ENCODE assay signal across 1 cellular context in genomic region chr10:1054684-1055083, GRCh38.
TF ChIP-seq lines count a peak whose summit lies in the region.

No MANE protein-coding gene starts in this region.

TF ChIP-seq in WTC11, 78 proteins besides CTCF, POLR2A, EP300 and RAD21 (continued from another document):
- no peak for TF ChIP-seq ATF2 (CRISPR knock-in tag; IDR thresholded peaks at IDR 0.05; ENCODE audit: borderline replicate concordance, low read depth)
- TF ChIP-seq NFATC4 (CRISPR knock-in tag; IDR thresholded peaks at IDR 0.05), result no peak
- no peak for TF ChIP-seq CDX4 (CRISPR knock-in tag; IDR thresholded peaks at IDR 0.05; ENCODE audit: borderline replicate concordance)
